In the genomic region with DNA sequence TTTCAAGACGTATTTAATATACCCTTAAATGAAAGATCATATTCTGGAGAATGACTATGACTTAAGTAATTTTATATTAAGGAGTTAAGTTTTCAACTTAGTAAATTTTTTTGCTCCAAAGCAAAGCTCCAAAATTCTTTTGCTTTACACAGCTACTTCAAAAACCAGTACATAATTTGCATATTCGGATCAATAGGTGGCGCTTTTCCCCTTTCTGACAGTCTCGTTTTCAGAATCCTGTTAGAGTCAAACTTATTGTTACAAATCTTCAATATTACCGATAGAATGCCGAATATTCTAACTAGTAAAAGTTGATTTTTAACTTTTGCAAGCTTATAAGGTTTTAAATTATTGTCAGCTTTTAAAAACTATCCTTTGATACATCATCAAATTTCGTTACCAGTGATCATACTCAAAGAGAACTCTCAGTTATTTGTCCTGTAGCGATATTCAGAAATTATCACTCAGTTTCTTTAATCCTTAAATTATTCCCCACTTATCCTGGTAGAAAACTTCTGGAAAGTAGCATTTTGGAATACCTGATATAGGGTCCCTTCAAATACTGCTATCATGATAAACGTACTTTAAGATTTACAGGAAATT, we compare ENCODE assay signal across 8 cellular contexts.
DNase-seq lines count a peak whose midpoint lies in the region; ATAC-seq and TF ChIP-seq lines count a peak whose summit lies in the region.

No MANE protein-coding gene starts in this region.

- no peak overlapping the region for H3K27ac ChIP-seq in parathyroid adenoma

- H3K36me3 Mint-ChIP-seq in activated T-helper 1 cell treated with anti-CD3 and anti-CD28 coated beads, Interleukin-12 subunit alpha, Interleukin-12 subunit beta, Interleukin-2, Interleukin-4 antibody, amounts not matched to agents 30 ng/mL and 10 ng/mL and 1 ng/mL, durations not matched to agents 14 hours and 24 hours and 36 hours (ENCODE audit: low read depth): no peaks in the 10 kb centered on the region

- no peaks in the 10 kb centered on the region for H3K9me3 ChIP-seq in parathyroid adenoma (ENCODE audit: control insufficient read depth, low read length)

- H3K79me2 ChIP-seq in parathyroid adenoma: no peaks in the 10 kb centered on the region

- intact Hi-C loops in activated T-helper 1 cell treated with anti-CD3 and anti-CD28 coated beads, Interleukin-12 subunit alpha, Interleukin-12 subunit beta, Interleukin-2, Interleukin-4 antibody, amounts not matched to agents 30 ng/mL and 10 ng/mL and 1 ng/mL, durations not matched to agents 14 hours and 24 hours and 36 hours (cut with micrococcal nuclease): loop anchor here (2.0 kb wide), 1 partner anchor 918 kb away; no protein-coding TSS in a partner anchor

- H3K27me3 Mint-ChIP-seq in activated T-helper 1 cell treated with anti-CD3 and anti-CD28 coated beads, Interleukin-12 subunit alpha, Interleukin-12 subunit beta, Interleukin-2, Interleukin-4 antibody, amounts not matched to agents 30 ng/mL and 10 ng/mL and 1 ng/mL, durations not matched to agents 14 hours and 24 hours and 36 hours (ENCODE audit: insufficient read depth): no peaks in the 10 kb centered on the region

- H3K4me1 ChIP-seq in parathyroid adenoma: no peaks in the 10 kb centered on the region

- no peak overlapping the region for H3K9ac ChIP-seq in parathyroid adenoma

- H3K27me3 ChIP-seq in parathyroid adenoma (ENCODE audit: control insufficient read depth, insufficient read depth, low read length): no peaks in the 10 kb centered on the region

- no peaks in the 10 kb centered on the region for H3K9me3 Mint-ChIP-seq in activated T-helper 1 cell treated with anti-CD3 and anti-CD28 coated beads, Interleukin-12 subunit alpha, Interleukin-12 subunit beta, Interleukin-2, Interleukin-4 antibody, amounts not matched to agents 30 ng/mL and 10 ng/mL and 1 ng/mL, durations not matched to agents 14 hours and 24 hours and 36 hours

- H3K4me2 ChIP-seq in parathyroid adenoma (ENCODE audit: low read length): no peak overlapping the region

- H3K27ac Mint-ChIP-seq in activated T-helper 1 cell treated with anti-CD3 and anti-CD28 coated beads, Interleukin-12 subunit alpha, Interleukin-12 subunit beta, Interleukin-2, Interleukin-4 antibody, amounts not matched to agents 30 ng/mL and 10 ng/mL and 1 ng/mL, durations not matched to agents 14 hours and 24 hours and 36 hours: no peak overlapping the region

- no peaks in the 10 kb centered on the region for H3K4me1 Mint-ChIP-seq in activated T-helper 1 cell treated with anti-CD3 and anti-CD28 coated beads, Interleukin-12 subunit alpha, Interleukin-12 subunit beta, Interleukin-2, Interleukin-4 antibody, amounts not matched to agents 30 ng/mL and 10 ng/mL and 1 ng/mL, durations not matched to agents 14 hours and 24 hours and 36 hours (ENCODE audit: low read depth)

- no peak overlapping the region for H3K4me3 Mint-ChIP-seq in activated T-helper 1 cell treated with anti-CD3 and anti-CD28 coated beads, Interleukin-12 subunit alpha, Interleukin-12 subunit beta, Interleukin-2, Interleukin-4 antibody, amounts not matched to agents 30 ng/mL and 10 ng/mL and 1 ng/mL, durations not matched to agents 14 hours and 24 hours and 36 hours

- DNase-seq in AG10803 (ENCODE audit: low read depth): peak; percentile 3
- DNase-seq in NCI-H446 treated with DMSO at 0.1 percent for 48 hours (lab: John Stamatoyannopoulos, UW): peak; percentile 42
- DNase-seq in dermis microvascular lymphatic vessel endothelial cell (ENCODE audit: low read depth in 2 of 2): peak; percentile 5 to 33
- no peak for DNase-seq in activated T-helper 1 cell treated with anti-CD3 and anti-CD28 coated beads, Interleukin-12 subunit alpha, Interleukin-12 subunit beta, Interleukin-2, Interleukin-4 antibody, amounts not matched to agents 30 ng/mL and 10 ng/mL and 1 ng/mL, durations not matched to agents 14 hours and 24 hours and 36 hours (ENCODE audit: low spot score)
- no peak for DNase-seq in NCI-H1694 (lab: John Stamatoyannopoulos, UW)

- no peaks in the 10 kb centered on the region for H3K36me3 ChIP-seq in parathyroid adenoma (ENCODE audit: control insufficient read depth, insufficient read depth, low read length)

- H2AFZ ChIP-seq in parathyroid adenoma: no peak overlapping the region

- ATAC-seq in GM21360 (IDR thresholded peaks at IDR 0.05; ENCODE audit: unreplicated experiment) (peak; percentile 62), GM21619 (IDR thresholded peaks at IDR 0.05; ENCODE audit: unreplicated experiment) (no peak)

- H3K4me3 ChIP-seq in AG10803 (ENCODE audit: low read length) (no peak overlapping the region), parathyroid adenoma (ENCODE audit: low read depth, low read length) (no peak overlapping the region)

- TF ChIP-seq CTCF in AG10803 (conservative IDR thresholded peaks at IDR 0.05; ENCODE audit: low read length) (peak; percentile 45), parathyroid adenoma (IDR thresholded peaks at IDR 0.05) (peak; percentile 18)

Comparison
In these comparisons a context has a peak if more than half of its experiments do, and no peak if none do; other contexts are left out.
1. DNase-seq: peak in AG10803 (single experiment), NCI-H446 treated with DMSO at 0.1 percent for 48 hours (single experiment) and dermis microvascular lymphatic vessel endothelial cell (2 of 2); none in activated T-helper 1 cell treated with anti-CD3 and anti-CD28 coated beads, Interleukin-12 subunit alpha, Interleukin-12 subunit beta, Interleukin-2, Interleukin-4 antibody, amounts not matched to agents 30 ng/mL and 10 ng/mL and 1 ng/mL, durations not matched to agents 14 hours and 24 hours and 36 hours (single experiment) and NCI-H1694 (single experiment).